In genomic region chr2:106235392-106235791, GRCh38 we compare ENCODE assay signal across 1 cellular context.
TF ChIP-seq lines count a peak whose summit lies in the region.

No MANE protein-coding gene starts in this region.

TF ChIP-seq in K562, 482 proteins besides CTCF, POLR2A, EP300 and RAD21 (continued from another document):
- TF ChIP-seq ZNF280A (IDR thresholded peaks at IDR 0.05; ENCODE audit: low read depth, partially characterized antibody) = peak; percentile 45
